ENCODE assay signal across 1 cellular context in genomic region chr16:74984670-74985411, GRCh38.
TF ChIP-seq lines count a peak whose summit lies in the region.

WDR59 (minus strand) TSS chr16:74985123; CDS start chr16:74985017, 106 bp downstream.

TF ChIP-seq in HepG2, 621 proteins besides CTCF, POLR2A, EP300 and RAD21 (continued from another document and continues in another):
- TF ChIP-seq, protein P1, sequence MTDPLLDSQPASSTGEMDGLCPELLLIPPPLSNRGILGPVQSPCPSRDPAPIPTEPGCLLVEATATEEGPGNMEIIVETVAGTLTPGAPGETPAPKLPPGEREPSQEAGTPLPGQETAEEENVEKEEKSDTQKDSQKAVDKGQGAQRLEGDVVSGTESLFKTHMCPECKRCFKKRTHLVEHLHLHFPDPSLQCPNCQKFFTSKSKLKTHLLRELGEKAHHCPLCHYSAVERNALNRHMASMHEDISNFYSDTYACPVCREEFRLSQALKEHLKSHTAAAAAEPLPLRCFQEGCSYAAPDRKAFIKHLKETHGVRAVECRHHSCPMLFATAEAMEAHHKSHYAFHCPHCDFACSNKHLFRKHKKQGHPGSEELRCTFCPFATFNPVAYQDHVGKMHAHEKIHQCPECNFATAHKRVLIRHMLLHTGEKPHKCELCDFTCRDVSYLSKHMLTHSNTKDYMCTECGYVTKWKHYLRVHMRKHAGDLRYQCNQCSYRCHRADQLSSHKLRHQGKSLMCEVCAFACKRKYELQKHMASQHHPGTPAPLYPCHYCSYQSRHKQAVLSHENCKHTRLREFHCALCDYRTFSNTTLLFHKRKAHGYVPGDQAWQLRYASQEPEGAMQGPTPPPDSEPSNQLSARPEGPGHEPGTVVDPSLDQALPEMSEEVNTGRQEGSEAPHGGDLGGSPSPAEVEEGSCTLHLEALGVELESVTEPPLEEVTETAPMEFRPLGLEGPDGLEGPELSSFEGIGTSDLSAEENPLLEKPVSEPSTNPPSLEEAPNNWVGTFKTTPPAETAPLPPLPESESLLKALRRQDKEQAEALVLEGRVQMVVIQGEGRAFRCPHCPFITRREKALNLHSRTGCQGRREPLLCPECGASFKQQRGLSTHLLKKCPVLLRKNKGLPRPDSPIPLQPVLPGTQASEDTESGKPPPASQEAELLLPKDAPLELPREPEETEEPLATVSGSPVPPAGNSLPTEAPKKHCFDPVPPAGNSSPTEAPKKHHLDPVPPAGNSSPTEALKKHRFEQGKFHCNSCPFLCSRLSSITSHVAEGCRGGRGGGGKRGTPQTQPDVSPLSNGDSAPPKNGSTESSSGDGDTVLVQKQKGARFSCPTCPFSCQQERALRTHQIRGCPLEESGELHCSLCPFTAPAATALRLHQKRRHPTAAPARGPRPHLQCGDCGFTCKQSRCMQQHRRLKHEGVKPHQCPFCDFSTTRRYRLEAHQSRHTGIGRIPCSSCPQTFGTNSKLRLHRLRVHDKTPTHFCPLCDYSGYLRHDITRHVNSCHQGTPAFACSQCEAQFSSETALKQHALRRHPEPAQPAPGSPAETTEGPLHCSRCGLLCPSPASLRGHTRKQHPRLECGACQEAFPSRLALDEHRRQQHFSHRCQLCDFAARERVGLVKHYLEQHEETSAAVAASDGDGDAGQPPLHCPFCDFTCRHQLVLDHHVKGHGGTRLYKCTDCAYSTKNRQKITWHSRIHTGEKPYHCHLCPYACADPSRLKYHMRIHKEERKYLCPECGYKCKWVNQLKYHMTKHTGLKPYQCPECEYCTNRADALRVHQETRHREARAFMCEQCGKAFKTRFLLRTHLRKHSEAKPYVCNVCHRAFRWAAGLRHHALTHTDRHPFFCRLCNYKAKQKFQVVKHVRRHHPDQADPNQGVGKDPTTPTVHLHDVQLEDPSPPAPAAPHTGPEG (CRISPR knock-in tag; IDR thresholded peaks at IDR 0.05): peak; percentile 93
- TF ChIP-seq TRAFD1 (CRISPR knock-in tag; IDR thresholded peaks at IDR 0.05; ENCODE audit: borderline replicate concordance): peak; percentile 77; the same call in 1 of the 2 replicates
- TF ChIP-seq FLYWCH1 (CRISPR knock-in tag; IDR thresholded peaks at IDR 0.05): no peak
- peak; percentile 62 for TF ChIP-seq SALL1 (CRISPR knock-in tag; IDR thresholded peaks at IDR 0.05)
- TF ChIP-seq ZNF563 (CRISPR knock-in tag; IDR thresholded peaks at IDR 0.05): peak; percentile 84
- no peak for TF ChIP-seq POLR2AphosphoS2 (IDR thresholded peaks at IDR 0.05; ENCODE audit: low read depth, low read length)
- 0 out of 2 replicates have a peak, but pooled peaks have one; percentile 49 for TF ChIP-seq ARNTL (CRISPR knock-in tag; IDR thresholded peaks at IDR 0.05)
- TF ChIP-seq ZNF891 (CRISPR knock-in tag; IDR thresholded peaks at IDR 0.05): peak; percentile 44
- TF ChIP-seq RFX3 (CRISPR knock-in tag; IDR thresholded peaks at IDR 0.05): no peak
- peak; percentile 89 for TF ChIP-seq HNRNPH1 (optimal IDR thresholded peaks at IDR 0.05; ENCODE audit: low read depth, low read length)
- TF ChIP-seq PRMT3 (CRISPR knock-in tag; IDR thresholded peaks at IDR 0.05; ENCODE audit: borderline replicate concordance, low read depth): no peak
- TF ChIP-seq NCOA1 (CRISPR knock-in tag; IDR thresholded peaks at IDR 0.05): no peak
- peak; percentile 89 for TF ChIP-seq TAF1 (CRISPR knock-in tag; IDR thresholded peaks at IDR 0.05)
- peak; percentile 43 for TF ChIP-seq MED1 (CRISPR knock-in tag; IDR thresholded peaks at IDR 0.05)
- no peak for TF ChIP-seq ZNF20 (CRISPR knock-in tag; IDR thresholded peaks at IDR 0.05)
- TF ChIP-seq DR1 (CRISPR knock-in tag; IDR thresholded peaks at IDR 0.05): no peak
- TF ChIP-seq ZNF670 (CRISPR knock-in tag; IDR thresholded peaks at IDR 0.05; ENCODE audit: borderline replicate concordance): no peak
- 0 out of 2 replicates have a peak, but pooled peaks have one; percentile 50 for TF ChIP-seq ZNF451 (CRISPR knock-in tag; IDR thresholded peaks at IDR 0.05)
- peak; percentile 98; the same call in 1 of the 2 replicates for TF ChIP-seq ZNF383 (CRISPR knock-in tag; IDR thresholded peaks at IDR 0.05; ENCODE audit: borderline replicate concordance)
- peak; percentile 58 for TF ChIP-seq XRCC5 (optimal IDR thresholded peaks at IDR 0.05; ENCODE audit: low read length)
- TF ChIP-seq, protein P2, sequence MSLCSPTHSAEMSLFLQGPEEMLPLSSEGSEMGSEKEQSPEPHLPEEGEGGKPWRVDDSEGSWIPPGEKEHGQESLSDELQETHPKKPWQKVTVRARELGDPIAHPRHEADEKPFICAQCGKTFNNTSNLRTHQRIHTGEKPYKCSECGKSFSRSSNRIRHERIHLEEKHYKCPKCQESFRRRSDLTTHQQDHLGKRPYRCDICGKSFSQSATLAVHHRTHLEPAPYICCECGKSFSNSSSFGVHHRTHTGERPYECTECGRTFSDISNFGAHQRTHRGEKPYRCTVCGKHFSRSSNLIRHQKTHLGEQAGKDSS (CRISPR knock-in tag; IDR thresholded peaks at IDR 0.05; ENCODE audit: borderline replicate concordance, low read depth): no peak
- TF ChIP-seq MEIS1 (CRISPR knock-in tag; IDR thresholded peaks at IDR 0.05; ENCODE audit: borderline replicate concordance): peak; percentile 63
- TF ChIP-seq, protein P3, sequence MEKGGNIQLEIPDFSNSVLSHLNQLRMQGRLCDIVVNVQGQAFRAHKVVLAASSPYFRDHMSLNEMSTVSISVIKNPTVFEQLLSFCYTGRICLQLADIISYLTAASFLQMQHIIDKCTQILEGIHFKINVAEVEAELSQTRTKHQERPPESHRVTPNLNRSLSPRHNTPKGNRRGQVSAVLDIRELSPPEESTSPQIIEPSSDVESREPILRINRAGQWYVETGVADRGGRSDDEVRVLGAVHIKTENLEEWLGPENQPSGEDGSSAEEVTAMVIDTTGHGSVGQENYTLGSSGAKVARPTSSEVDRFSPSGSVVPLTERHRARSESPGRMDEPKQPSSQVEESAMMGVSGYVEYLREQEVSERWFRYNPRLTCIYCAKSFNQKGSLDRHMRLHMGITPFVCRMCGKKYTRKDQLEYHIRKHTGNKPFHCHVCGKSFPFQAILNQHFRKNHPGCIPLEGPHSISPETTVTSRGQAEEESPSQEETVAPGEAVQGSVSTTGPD (CRISPR knock-in tag; IDR thresholded peaks at IDR 0.05): no peak
- no peak for TF ChIP-seq CHD4 (IDR thresholded peaks at IDR 0.05; ENCODE audit: borderline replicate concordance, low read length)
- TF ChIP-seq SMARCC2 (IDR thresholded peaks at IDR 0.05): no peak
- TF ChIP-seq MTERF4 (CRISPR knock-in tag; IDR thresholded peaks at IDR 0.05): peak; percentile 49; the same call in 1 of the 2 replicates
- TF ChIP-seq ZNF280B (CRISPR knock-in tag; IDR thresholded peaks at IDR 0.05; ENCODE audit: borderline replicate concordance): 0 out of 2 replicates have a peak, but pooled peaks have one; percentile 69
- TF ChIP-seq, protein P4, sequence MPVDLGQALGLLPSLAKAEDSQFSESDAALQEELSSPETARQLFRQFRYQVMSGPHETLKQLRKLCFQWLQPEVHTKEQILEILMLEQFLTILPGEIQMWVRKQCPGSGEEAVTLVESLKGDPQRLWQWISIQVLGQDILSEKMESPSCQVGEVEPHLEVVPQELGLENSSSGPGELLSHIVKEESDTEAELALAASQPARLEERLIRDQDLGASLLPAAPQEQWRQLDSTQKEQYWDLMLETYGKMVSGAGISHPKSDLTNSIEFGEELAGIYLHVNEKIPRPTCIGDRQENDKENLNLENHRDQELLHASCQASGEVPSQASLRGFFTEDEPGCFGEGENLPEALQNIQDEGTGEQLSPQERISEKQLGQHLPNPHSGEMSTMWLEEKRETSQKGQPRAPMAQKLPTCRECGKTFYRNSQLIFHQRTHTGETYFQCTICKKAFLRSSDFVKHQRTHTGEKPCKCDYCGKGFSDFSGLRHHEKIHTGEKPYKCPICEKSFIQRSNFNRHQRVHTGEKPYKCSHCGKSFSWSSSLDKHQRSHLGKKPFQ (CRISPR knock-in tag; IDR thresholded peaks at IDR 0.05; ENCODE audit: insufficient replicate concordance): no peak
- TF ChIP-seq E2F5 (CRISPR knock-in tag; conservative IDR thresholded peaks at IDR 0.05): peak; percentile 29; the same call in 1 of the 2 replicates
- peak; percentile 14; the same call in 1 of the 2 replicates for TF ChIP-seq HIVEP1 (CRISPR knock-in tag; IDR thresholded peaks at IDR 0.05)
- 0 out of 2 replicates have a peak, but pooled peaks have one; percentile 69 for TF ChIP-seq CBX5 (CRISPR knock-in tag; IDR thresholded peaks at IDR 0.05; ENCODE audit: borderline replicate concordance)
- peak; percentile 59; the same call in 1 of the 2 replicates for TF ChIP-seq ZNF747 (CRISPR knock-in tag; IDR thresholded peaks at IDR 0.05; ENCODE audit: borderline replicate concordance)
- 0 out of 2 replicates have a peak, but pooled peaks have one; percentile 61 for TF ChIP-seq RARG (CRISPR knock-in tag; IDR thresholded peaks at IDR 0.05; ENCODE audit: low read depth)
- peak; percentile 91 for TF ChIP-seq FOXK1 (CRISPR knock-in tag; IDR thresholded peaks at IDR 0.05; ENCODE audit: borderline replicate concordance, low read depth)
- TF ChIP-seq ZNF660 (CRISPR knock-in tag; IDR thresholded peaks at IDR 0.05; ENCODE audit: borderline replicate concordance, low read depth): no peak
- TF ChIP-seq RFXAP (CRISPR knock-in tag; IDR thresholded peaks at IDR 0.05; ENCODE audit: borderline replicate concordance): peak; percentile 96
- TF ChIP-seq PATZ1 (CRISPR knock-in tag; IDR thresholded peaks at IDR 0.05): peak; percentile 87
- peak; percentile 90; the same call in 1 of the 2 replicates for TF ChIP-seq ZNF570 (CRISPR knock-in tag; IDR thresholded peaks at IDR 0.05; ENCODE audit: borderline replicate concordance)
- peak; percentile 6; the same call in 1 of the 2 replicates for TF ChIP-seq GATAD2A (CRISPR knock-in tag; IDR thresholded peaks at IDR 0.05)
- TF ChIP-seq, protein P5, sequence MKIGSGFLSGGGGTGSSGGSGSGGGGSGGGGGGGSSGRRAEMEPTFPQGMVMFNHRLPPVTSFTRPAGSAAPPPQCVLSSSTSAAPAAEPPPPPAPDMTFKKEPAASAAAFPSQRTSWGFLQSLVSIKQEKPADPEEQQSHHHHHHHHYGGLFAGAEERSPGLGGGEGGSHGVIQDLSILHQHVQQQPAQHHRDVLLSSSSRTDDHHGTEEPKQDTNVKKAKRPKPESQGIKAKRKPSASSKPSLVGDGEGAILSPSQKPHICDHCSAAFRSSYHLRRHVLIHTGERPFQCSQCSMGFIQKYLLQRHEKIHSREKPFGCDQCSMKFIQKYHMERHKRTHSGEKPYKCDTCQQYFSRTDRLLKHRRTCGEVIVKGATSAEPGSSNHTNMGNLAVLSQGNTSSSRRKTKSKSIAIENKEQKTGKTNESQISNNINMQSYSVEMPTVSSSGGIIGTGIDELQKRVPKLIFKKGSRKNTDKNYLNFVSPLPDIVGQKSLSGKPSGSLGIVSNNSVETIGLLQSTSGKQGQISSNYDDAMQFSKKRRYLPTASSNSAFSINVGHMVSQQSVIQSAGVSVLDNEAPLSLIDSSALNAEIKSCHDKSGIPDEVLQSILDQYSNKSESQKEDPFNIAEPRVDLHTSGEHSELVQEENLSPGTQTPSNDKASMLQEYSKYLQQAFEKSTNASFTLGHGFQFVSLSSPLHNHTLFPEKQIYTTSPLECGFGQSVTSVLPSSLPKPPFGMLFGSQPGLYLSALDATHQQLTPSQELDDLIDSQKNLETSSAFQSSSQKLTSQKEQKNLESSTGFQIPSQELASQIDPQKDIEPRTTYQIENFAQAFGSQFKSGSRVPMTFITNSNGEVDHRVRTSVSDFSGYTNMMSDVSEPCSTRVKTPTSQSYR (CRISPR knock-in tag; IDR thresholded peaks at IDR 0.05; ENCODE audit: borderline replicate concordance): peak; percentile 91
- no peak for TF ChIP-seq ZNF589 (CRISPR knock-in tag; conservative IDR thresholded peaks at IDR 0.05)
- peak; percentile 92 for TF ChIP-seq NFYB (CRISPR knock-in tag; IDR thresholded peaks at IDR 0.05)
